17 cellular contexts compared by ENCODE assay signal in the genomic region with DNA sequence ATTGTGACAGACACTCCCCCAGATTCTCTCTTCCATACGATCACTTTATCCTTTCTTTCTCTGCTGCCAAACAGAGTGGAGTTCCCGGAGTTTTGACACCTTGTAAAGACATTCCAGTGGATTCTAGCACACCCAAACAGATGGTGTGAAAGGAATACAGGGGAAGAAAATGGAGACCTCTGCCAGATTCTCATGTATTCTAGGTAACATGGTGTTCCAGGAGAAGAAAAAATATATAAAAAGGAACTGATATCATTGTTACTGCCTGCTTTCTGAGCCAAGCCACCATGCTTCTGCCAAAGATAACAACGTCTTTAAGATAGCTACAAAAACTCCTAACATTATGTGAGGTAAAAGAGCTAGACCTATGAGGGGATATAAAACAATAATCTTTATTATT.
DNase-seq lines count a peak whose midpoint lies in the region; FAIRE-seq and TF ChIP-seq lines count a peak whose summit lies in the region.
"Had no signal": no experiment of that assay in that cellular context is flagged by ENCODE, and none has a peak within 500 bp of the region (broad histone marks: within the 10 kb centered on the region; RNA-seq: fewer than 3 reads in every experiment).

No MANE protein-coding gene starts in this region.

- CTCF ChIA-PET in endothelial cell of umbilical vein (lab: Charles Lee): interaction anchor here (0.8 kb wide), 1 partner anchor 74 kb away, joined by 3 read pairs; no protein-coding TSS in a partner anchor

- no TSS peak for BruUV-seq in endothelial cell of umbilical vein (replicated peaks; lab: Mats Ljungman, UMichigan)

- DNase-seq in astrocyte of the hippocampus (ENCODE audit: low read depth, low spot score) (peak; percentile 71), endothelial cell of umbilical vein (ENCODE audit: low read depth, low spot score) (peak; percentile 93), middle frontal gyrus (ENCODE audit: extremely low spot score, low spot score) (peak; percentile 57), smooth muscle cell of the brain vasculature (ENCODE audit: low read depth, low spot score) (peak; percentile 2), GDM1 (lab: John Stamatoyannopoulos, UW) (no peak), foreskin fibroblast (no peak)
- DNase-seq in stimulated activated CD4-positive, alpha-beta T cell treated with anti-CD3 and anti-CD28 coated beads, Interleukin-2, amount 100 ng/mL, for 24 hours: no peak
- DNase-seq: activated CD4-positive, alpha-beta T cell treated with anti-CD3 and anti-CD28 coated beads for 4 hours; CD8-positive, alpha-beta memory T cell; GOT3; lower lobe of right lung; NCI-H69; SHP77 treated with DMSO at 0.1 percent for 48 hours; stimulated activated naive CD4-positive, alpha-beta T cell treated with Interleukin-2 at 50 U/mL for 16 hours; T-helper 1 cell had no signal

- dilution Hi-C loops in endothelial cell of umbilical vein (cut with MboI; ENCODE audit: extremely low pct_ligation_motif_present, low sequenced_read_pairs): no loop called here

- TF ChIP-seq CTCF in endothelial cell of umbilical vein (IDR thresholded peaks at IDR 0.05; ENCODE audit: extremely low read depth in 1 of 2, insufficient read depth in 1 of 2, low read depth in 1 of 2, low read length in 2 of 2) (no peak), foreskin fibroblast (IDR thresholded peaks at IDR 0.05; ENCODE audit: low read depth, low read length) (no peak)

- H3K36me3 ChIP-seq in endothelial cell of umbilical vein (ENCODE audit: control insufficient read depth in 2 of 2, extremely low read depth in 1 of 2, insufficient read depth in 2 of 2, low read length in 2 of 2): no peaks in the 10 kb centered on the region
- H3K36me3 ChIP-seq: lower lobe of right lung had no signal

- H3K4me3 ChIP-seq in endothelial cell of umbilical vein (replicated peaks in 1 of 3; ENCODE audit: insufficient read depth in 1 of 3, low read depth in 1 of 3, low read length in 3 of 3) (no peak overlapping the region), foreskin fibroblast (ENCODE audit: low read depth in 1 of 2, low read length in 2 of 2) (no peak overlapping the region)
- H3K4me3 ChIP-seq: lower lobe of right lung had no signal

- H3K27ac ChIP-seq in endothelial cell of umbilical vein (ENCODE audit: insufficient read depth, low read depth, low read length): peak overlapping the region; percentile 28
- H3K27ac ChIP-seq: lower lobe of right lung had no signal

- peaks cover 10% of the 10 kb centered on the region for H3K4me1 ChIP-seq in endothelial cell of umbilical vein (ENCODE audit: control insufficient read depth, extremely low read depth, insufficient read depth, low read length)
- H3K4me1 ChIP-seq: lower lobe of right lung had no signal

- H4K20me1 ChIP-seq in endothelial cell of umbilical vein (replicated peaks; ENCODE audit: control insufficient read depth, extremely low read depth, insufficient read depth, low read length): no peaks in the 10 kb centered on the region

- H2AFZ ChIP-seq in endothelial cell of umbilical vein (ENCODE audit: low read depth, low read length): peak overlapping the region; percentile 44

- no peaks in the 10 kb centered on the region for H3K79me2 ChIP-seq in endothelial cell of umbilical vein (ENCODE audit: control insufficient read depth, insufficient read depth, low read length)

- FAIRE-seq in endothelial cell of umbilical vein (lab: Jason Lieb, UNC): peak; percentile 81
- FAIRE-seq: bronchial epithelial cell, GM12891 had no signal

- H3K27me3 ChIP-seq in endothelial cell of umbilical vein (ENCODE audit: control insufficient read depth in 2 of 2, insufficient read depth in 2 of 2, low read length in 2 of 2): no peaks in the 10 kb centered on the region

- H3K9me3 ChIP-seq in endothelial cell of umbilical vein (replicated peaks; ENCODE audit: control insufficient read depth, insufficient read depth, low read length): no peaks in the 10 kb centered on the region
- H3K9me3 ChIP-seq: lower lobe of right lung had no signal

- TF ChIP-seq POLR2A in endothelial cell of umbilical vein (IDR thresholded peaks at IDR 0.05; ENCODE audit: low read depth, low read length): no peak

- intact Hi-C loops in endothelial cell of umbilical vein (cut with micrococcal nuclease): no loop called here

- peak overlapping the region; percentile 8 for H3K9ac ChIP-seq in endothelial cell of umbilical vein (replicated peaks; ENCODE audit: extremely low read depth, insufficient read depth, low read length)

- H3K9me1 ChIP-seq in endothelial cell of umbilical vein (replicated peaks; ENCODE audit: control insufficient read depth, extremely low read depth, insufficient read depth, low read length): no peaks in the 10 kb centered on the region

- peak overlapping the region; percentile 29 for H3K4me2 ChIP-seq in endothelial cell of umbilical vein (ENCODE audit: insufficient read depth, low read length)

- POLR2A ChIA-PET in endothelial cell of umbilical vein (lab: Charles Lee): no interaction called here

TF ChIP-seq in endothelial cell of umbilical vein, 7 proteins besides CTCF, POLR2A, EP300 and RAD21:
- no peak for TF ChIP-seq GATA2 (IDR thresholded peaks at IDR 0.05; ENCODE audit: insufficient read depth, insufficient read length, low read depth, low read length)
- no peak for TF ChIP-seq FOS (IDR thresholded peaks at IDR 0.05; ENCODE audit: borderline replicate concordance, insufficient read depth, low read length)
- no peak for TF ChIP-seq EZH2 (IDR thresholded peaks at IDR 0.05; ENCODE audit: borderline replicate concordance, low read depth, low read length, severe bottlenecking)
- no peak for TF ChIP-seq MYC (IDR thresholded peaks at IDR 0.05; ENCODE audit: low read depth, low read length)

Comparison
In these comparisons a context has a peak if more than half of its experiments do, and no peak if none do; other contexts are left out.
1. DNase-seq: peak in astrocyte of the hippocampus (single experiment), endothelial cell of umbilical vein (single experiment), middle frontal gyrus (single experiment) and smooth muscle cell of the brain vasculature (single experiment); none in GDM1 (single experiment), foreskin fibroblast (0 of 2) and stimulated activated CD4-positive, alpha-beta T cell treated with anti-CD3 and anti-CD28 coated beads, Interleukin-2, amount 100 ng/mL, for 24 hours (0 of 2).